In genomic region chr20:46688151-46689081, GRCh38 we compare ENCODE assay signal across 8 cellular contexts. TPM values are rescaled to one million over a fixed set of nuclear protein-coding genes. Genes with fewer than 3 reads are reported as not detected.
DNase-seq lines count a peak whose midpoint lies in the region; ATAC-seq, FAIRE-seq and TF ChIP-seq lines count a peak whose summit lies in the region.

No MANE protein-coding gene starts in this region.

- H3K36me3 ChIP-seq in OCI-LY3 (replicated peaks; ENCODE audit: low read depth, low read length): peaks cover 32% of the 10 kb centered on the region
- peaks cover 4 to 14% of the 10 kb centered on the region in 2 donors for H3K36me3 ChIP-seq in duodenal mucosa (ENCODE audit: control insufficient read depth in 1 of 2, insufficient read depth in 2 of 2, low read length in 2 of 2)

- H3K79me2 ChIP-seq in OCI-LY3 (ENCODE audit: low read length): peaks cover 56% of the 10 kb centered on the region

- H3K9ac ChIP-seq in OCI-LY3 (ENCODE audit: low read length) (peak overlapping the region; percentile 77), duodenal mucosa (ENCODE audit: low read depth in 1 of 2, low read length in 2 of 2) (peak overlapping the region; percentile 71 to 92)

- H3K9me3 Mint-ChIP-seq in naive thymus-derived CD8-positive, alpha-beta T cell: no peaks in the 10 kb centered on the region

- H2AFZ ChIP-seq in OCI-LY3 (ENCODE audit: low read depth, low read length): peak overlapping the region; percentile 77; the same call in 1 of the 2 replicates

- TF ChIP-seq CTCF in OCI-LY3 (IDR thresholded peaks at IDR 0.05; ENCODE audit: low read depth, low read length): no peak

- H3K4me3 Mint-ChIP-seq in naive thymus-derived CD8-positive, alpha-beta T cell: peak overlapping the region; percentile 90 to 99 (median 96)

- peaks cover 39% of the 10 kb centered on the region for H4K20me1 ChIP-seq in OCI-LY3 (ENCODE audit: insufficient read depth, low read length)

- no peak for FAIRE-seq in RCC 7860 (lab: Jason Lieb, UNC)

- H3K4me3 ChIP-seq in OCI-LY3 (ENCODE audit: low read length): peak overlapping the region; percentile 79
- peak overlapping the region; percentile 75 to 95 for H3K4me3 ChIP-seq in duodenal mucosa (ENCODE audit: low read depth in 1 of 2, low read length in 2 of 2)

- H3K9me3 ChIP-seq in OCI-LY3 (ENCODE audit: insufficient read depth, low read length) (no peaks in the 10 kb centered on the region), duodenal mucosa (ENCODE audit: control insufficient read depth in 1 of 2, low read length in 2 of 2) (no peaks in the 10 kb centered on the region)

- no peaks in the 10 kb centered on the region for H3K27me3 Mint-ChIP-seq in naive thymus-derived CD8-positive, alpha-beta T cell

- H3K4me1 ChIP-seq in OCI-LY3 (ENCODE audit: low read length) (peaks cover 33% of the 10 kb centered on the region), duodenal mucosa (ENCODE audit: control insufficient read depth in 1 of 2, insufficient read depth in 2 of 2, low read length in 2 of 2) (peaks cover 22 to 25% of the 10 kb centered on the region in 2 donors)

- POLR2A ChIA-PET in naive thymus-derived CD8-positive, alpha-beta T cell (lab: Charles Lee): interaction anchor here (1.4 to 2.1 kb wide), 2 partner anchors 281 to 325 kb away, joined by 3 to 6 read pairs; no protein-coding TSS in a partner anchor

- H3K27ac ChIP-seq in OCI-LY3 (ENCODE audit: low read length): peak overlapping the region; percentile 56
- H3K27ac ChIP-seq in duodenal mucosa (ENCODE audit: low read depth, low read length): peak overlapping the region; percentile 93

- H3K4me1 Mint-ChIP-seq in naive thymus-derived CD8-positive, alpha-beta T cell: peaks cover 28 to 63% (median 60%) of the 10 kb centered on the region in 4 donors

- peak overlapping the region; percentile 51 to 97 (median 92) for H3K27ac Mint-ChIP-seq in naive thymus-derived CD8-positive, alpha-beta T cell

- peak; percentile 25 for DNase-seq in SIG-M5 treated with dmso at 0.1 percent for 504 hours (lab: John Stamatoyannopoulos, UW; ENCODE audit: unreplicated experiment)
- DNase-seq in SIG-M5 (lab: John Stamatoyannopoulos, UW): no peak
- DNase-seq in naive thymus-derived CD8-positive, alpha-beta T cell: no peak
- no peak for DNase-seq in RCC 7860 (ENCODE audit: low spot score)
- DNase-seq in stimulated activated CD4-positive, alpha-beta T cell treated with anti-CD3 and anti-CD28 coated beads, Interleukin-1b, Interleukin-23, amount 100 ng/mL, for 48 hours: no peak

- H3K36me3 Mint-ChIP-seq in naive thymus-derived CD8-positive, alpha-beta T cell: peaks cover 0 to 32% (median 13%) of the 10 kb centered on the region in 3 donors

- no peak for ATAC-seq in naive thymus-derived CD8-positive, alpha-beta T cell
- ATAC-seq in HG03442 (IDR thresholded peaks at IDR 0.05; ENCODE audit: unreplicated experiment): no peak

- peak overlapping the region; percentile 91 for H3K4me2 ChIP-seq in OCI-LY3 (ENCODE audit: low read length)

- H3K27me3 ChIP-seq in OCI-LY3 (ENCODE audit: low read depth, low read length): no peaks in the 10 kb centered on the region
- no peaks in the 10 kb centered on the region for H3K27me3 ChIP-seq in duodenal mucosa (ENCODE audit: control insufficient read depth in 1 of 2, insufficient read depth in 2 of 2, low read length in 2 of 2)

RNA-seq across cellular contexts. Expression of gene TP53RK, which starts 0.8 kb away (rescaled TPM):
- 10 to 100 TPM; 23.7 to 24.5 TPM for total RNA-seq in naive thymus-derived CD8-positive, alpha-beta T cell
- 10 to 100 TPM; 10.9 to 15.2 (median 14.0) TPM for polyA plus RNA-seq in naive thymus-derived CD8-positive, alpha-beta T cell

RNA-seq across cellular contexts. Expression of gene SLC2A10, which starts 21.0 kb away (rescaled TPM):
- total RNA-seq in naive thymus-derived CD8-positive, alpha-beta T cell: under 1 TPM in 1 of 2 experiments, not detected in 1; 0.83 TPM
- polyA plus RNA-seq in naive thymus-derived CD8-positive, alpha-beta T cell: not detected

RNA-seq across cellular contexts. Expression of gene SLC13A3, which starts 37.2 kb away (rescaled TPM):
- total RNA-seq in naive thymus-derived CD8-positive, alpha-beta T cell: under 1 TPM in 1 of 2 experiments, not detected in 1; 0.31 TPM
- not detected for polyA plus RNA-seq in naive thymus-derived CD8-positive, alpha-beta T cell
